ENCODE assay signal across 6 cellular contexts in the genomic region with DNA sequence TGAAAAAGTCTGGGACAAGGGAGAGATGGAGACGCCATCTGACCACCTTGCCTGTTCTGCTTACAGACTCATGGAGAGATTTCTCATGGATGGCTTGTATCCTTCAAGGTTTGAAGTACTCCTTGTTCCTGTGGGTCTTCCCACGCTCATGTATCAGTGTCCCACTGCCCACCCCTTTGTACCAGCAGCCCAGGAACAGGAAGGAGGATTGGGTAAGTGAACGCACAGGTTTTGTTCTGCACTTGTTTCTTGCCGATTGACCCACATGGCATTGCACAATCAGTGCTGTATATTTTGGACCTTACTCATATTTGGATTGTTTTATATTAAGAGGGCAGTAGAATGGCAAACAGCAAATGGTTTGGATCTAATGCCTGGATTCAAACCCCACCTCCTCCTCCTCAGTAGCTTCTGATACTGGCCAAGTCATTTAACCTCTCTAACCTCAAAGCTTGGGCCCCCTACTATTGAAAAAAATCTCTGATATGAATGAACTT. TPM values are rescaled to one million over a fixed set of nuclear protein-coding genes. Genes with fewer than 3 reads are reported as not detected.
DNase-seq lines count a peak whose midpoint lies in the region; ATAC-seq, FAIRE-seq and TF ChIP-seq lines count a peak whose summit lies in the region.
"Not testable (repeated sequence)": the region's sequence is repeated elsewhere in the genome, so short reads cannot be mapped to it uniquely, and the experiment has no call there.

No MANE protein-coding gene starts in this region.

- ATAC-seq in left lung (peak; percentile 63), upper lobe of right lung (peak; percentile 54)

- not testable (repeated sequence) for H3K36me3 ChIP-seq in endothelial cell of umbilical vein (ENCODE audit: control insufficient read depth in 2 of 2, extremely low read depth in 1 of 2, insufficient read depth in 2 of 2, low read length in 2 of 2); upper lobe of right lung
- peaks cover 0 to 28% of the 10 kb centered on the region in 2 donors for H3K36me3 ChIP-seq in left lung

- not testable (repeated sequence) for H4K20me1 ChIP-seq in endothelial cell of umbilical vein (replicated peaks; ENCODE audit: control insufficient read depth, extremely low read depth, insufficient read depth, low read length)

- dilution Hi-C loops in endothelial cell of umbilical vein (cut with MboI; ENCODE audit: extremely low pct_ligation_motif_present, low sequenced_read_pairs) = not testable (repeated sequence)

- peak; percentile 37 for FAIRE-seq in endothelial cell of umbilical vein (lab: Jason Lieb, UNC)

- CTCF ChIA-PET in endothelial cell of umbilical vein (lab: Charles Lee) = not testable (repeated sequence)

- not testable (repeated sequence) for H3K79me2 ChIP-seq in endothelial cell of umbilical vein (ENCODE audit: control insufficient read depth, insufficient read depth, low read length)

- H3K9ac ChIP-seq in endothelial cell of umbilical vein (replicated peaks; ENCODE audit: extremely low read depth, insufficient read depth, low read length) = not testable (repeated sequence)

- intact Hi-C loops in endothelial cell of umbilical vein (cut with micrococcal nuclease); left lung (cut with DNase I); upper lobe of right lung (cut with DNase I): not testable (repeated sequence)

- not testable (repeated sequence) for H3K4me1 ChIP-seq in endothelial cell of umbilical vein (ENCODE audit: control insufficient read depth, extremely low read depth, insufficient read depth, low read length); left lung; upper lobe of right lung

- DNase-seq in HCEC 1CT = peak; percentile 1
- peak; percentile 7 for DNase-seq in amniotic epithelial cell (ENCODE audit: low read depth)
- DNase-seq in endothelial cell of umbilical vein (ENCODE audit: low read depth, low spot score); left lung; upper lobe of right lung: not testable (repeated sequence)
- DNase-seq in fibroblast of pulmonary artery (ENCODE audit: low read depth) = peak; percentile 18

- POLR2A ChIA-PET in endothelial cell of umbilical vein (lab: Charles Lee) = not testable (repeated sequence)

- H3K27ac ChIP-seq in endothelial cell of umbilical vein (ENCODE audit: insufficient read depth, low read depth, low read length); left lung; upper lobe of right lung: not testable (repeated sequence)

- H3K9me1 ChIP-seq in endothelial cell of umbilical vein (replicated peaks; ENCODE audit: control insufficient read depth, extremely low read depth, insufficient read depth, low read length) = not testable (repeated sequence)

- not testable (repeated sequence) for H3K4me2 ChIP-seq in endothelial cell of umbilical vein (ENCODE audit: insufficient read depth, low read length)

- H2AFZ ChIP-seq in endothelial cell of umbilical vein (ENCODE audit: low read depth, low read length) = not testable (repeated sequence)

- not testable (repeated sequence) for H3K9me3 ChIP-seq in endothelial cell of umbilical vein (replicated peaks; ENCODE audit: control insufficient read depth, insufficient read depth, low read length); left lung; upper lobe of right lung

- not testable (repeated sequence) for BruUV-seq in endothelial cell of umbilical vein (replicated peaks; lab: Mats Ljungman, UMichigan)

- not testable (repeated sequence) for TF ChIP-seq POLR2A in endothelial cell of umbilical vein (IDR thresholded peaks at IDR 0.05; ENCODE audit: low read depth, low read length)

- not testable (repeated sequence) for TF ChIP-seq CTCF in endothelial cell of umbilical vein (IDR thresholded peaks at IDR 0.05; ENCODE audit: extremely low read depth in 1 of 2, insufficient read depth in 1 of 2, low read depth in 1 of 2, low read length in 2 of 2); fibroblast of pulmonary artery (IDR thresholded peaks at IDR 0.05; ENCODE audit: low read length, missing control alignments); left lung (IDR thresholded peaks at IDR 0.05); upper lobe of right lung (IDR thresholded peaks at IDR 0.05)

- not testable (repeated sequence) for H3K4me3 ChIP-seq in endothelial cell of umbilical vein (replicated peaks in 1 of 3; ENCODE audit: insufficient read depth in 1 of 3, low read depth in 1 of 3, low read length in 3 of 3); fibroblast of pulmonary artery (replicated peaks; ENCODE audit: low read depth, low read length); left lung; upper lobe of right lung

- H3K27me3 ChIP-seq in endothelial cell of umbilical vein (ENCODE audit: control insufficient read depth in 2 of 2, insufficient read depth in 2 of 2, low read length in 2 of 2); left lung; upper lobe of right lung: not testable (repeated sequence)

RNA-seq across cellular contexts. Expression of a gene that starts 5.8 kb away (rescaled TPM):
- total RNA-seq in endothelial cell of umbilical vein = 10.8 and 12.2 TPM in 2 replicates
- 9.4 and 12.4 TPM in 2 replicates for polyA plus RNA-seq in endothelial cell of umbilical vein
- 6.5 and 6.8 TPM in 2 replicates for polyA plus RNA-seq in endothelial cell of umbilical vein (2011; cell fraction: cytosol; rRNA removed)
- polyA plus RNA-seq in endothelial cell of umbilical vein (2011; cell fraction: nucleus; rRNA removed) = 41.0 and 49.9 TPM in 2 replicates
- 6.7 and 6.8 TPM in 2 replicates for polyA plus RNA-seq in endothelial cell of umbilical vein (2012)
- 14.4 and 14.8 TPM in 2 replicates for polyA minus RNA-seq in endothelial cell of umbilical vein
- 2.7 TPM for polyA minus RNA-seq in endothelial cell of umbilical vein (2011; cell fraction: cytosol; rRNA and poly(A)+ RNA removed)
- polyA minus RNA-seq in endothelial cell of umbilical vein (2011; cell fraction: nucleus; rRNA and poly(A)+ RNA removed) = 13.6 and 16.4 TPM in 2 replicates
- 10 to 100 TPM; 15.7 to 20.0 TPM for total RNA-seq in left lung
- total RNA-seq in upper lobe of right lung = 16.9 TPM
